ENCODE assay signal across 23 cellular contexts in the genomic region with DNA sequence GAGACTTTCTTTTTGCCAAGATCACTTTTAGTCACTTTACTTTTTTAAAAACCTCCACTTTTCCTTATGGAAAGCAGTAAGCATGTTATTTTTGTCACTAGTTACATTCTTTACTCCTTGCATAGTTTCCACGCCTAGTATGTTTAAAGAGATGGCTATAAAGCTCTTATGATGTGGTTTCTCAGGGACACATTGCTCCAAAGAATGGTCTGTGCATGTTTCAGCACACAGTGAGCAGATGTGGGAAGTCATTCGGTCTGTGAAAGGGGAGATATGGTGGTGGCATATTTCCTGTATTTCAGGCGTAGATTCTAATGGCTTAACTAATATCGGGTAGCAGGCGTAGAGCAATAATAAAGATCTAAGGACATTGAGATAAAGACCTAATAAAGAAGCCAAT.
"Had no signal": no experiment of that assay in that cellular context is flagged by ENCODE, and none has a peak within 500 bp of the region (broad histone marks: within the 10 kb centered on the region; RNA-seq: fewer than 3 reads in every experiment).

No MANE protein-coding gene starts in this region.

- H3K4me3 ChIP-seq: lung, psoas muscle, testis, tibial nerve, upper lobe of right lung, vagina had no signal

- H3K4me1 ChIP-seq: psoas muscle, testis, tibial nerve, upper lobe of right lung, vagina had no signal

- H3K27ac ChIP-seq: neutrophil, psoas muscle, testis, tibial nerve, upper lobe of right lung, vagina had no signal

- DNase-seq: dermis blood vessel endothelial cell; endodermal cell; erythroblast; foreskin melanocyte; head of caudate nucleus; hippocampal formation; left colon; left ventricle myocardium superior; naive thymus-derived CD4-positive, alpha-beta T cell; nephron progenitor cell; psoas muscle; retina; stimulated activated CD4-positive, alpha-beta T cell treated with anti-CD3 and anti-CD28 coated beads, Interleukin-2, amount 100 ng/mL, for 24 hours; stimulated activated CD4-positive, alpha-beta T cell treated with anti-CD3 and anti-CD28 coated beads, Interleukin-4, amount 100 ng/mL, for 4 hours; stimulated activated naive B cell treated with anti-CD40 and anti-IgM and Interleukin-4, amounts not matched to agents 10 μg/mL and 1 μg/mL and 100 μg/mL, for 72 hours; stimulated activated naive CD8-positive, alpha-beta T cell treated with anti-CD3 and anti-CD28 coated beads, Interleukin-15, amount 100 ng/mL, for 72 hours; testis; upper lobe of right lung had no signal

- H3K9me3 ChIP-seq: neutrophil, psoas muscle, testis, tibial nerve, upper lobe of right lung, vagina had no signal

- ATAC-seq: left colon; left ventricle myocardium superior; naive thymus-derived CD4-positive, alpha-beta T cell; psoas muscle; sciatic nerve; stimulated activated naive B cell treated with anti-CD40 and anti-IgM and Interleukin-4, amounts not matched to agents 10 μg/mL and 1 μg/mL and 100 μg/mL, for 72 hours; stimulated activated naive CD8-positive, alpha-beta T cell treated with anti-CD3 and anti-CD28 coated beads, Interleukin-15, amount 100 ng/mL, for 72 hours; upper lobe of right lung had no signal

- H3K36me3 ChIP-seq: neutrophil, tibial nerve, upper lobe of right lung, vagina had no signal

- H3K27me3 ChIP-seq: neutrophil, testis, tibial nerve, upper lobe of right lung, vagina had no signal
